21 cellular contexts compared by ENCODE assay signal in the genomic region with DNA sequence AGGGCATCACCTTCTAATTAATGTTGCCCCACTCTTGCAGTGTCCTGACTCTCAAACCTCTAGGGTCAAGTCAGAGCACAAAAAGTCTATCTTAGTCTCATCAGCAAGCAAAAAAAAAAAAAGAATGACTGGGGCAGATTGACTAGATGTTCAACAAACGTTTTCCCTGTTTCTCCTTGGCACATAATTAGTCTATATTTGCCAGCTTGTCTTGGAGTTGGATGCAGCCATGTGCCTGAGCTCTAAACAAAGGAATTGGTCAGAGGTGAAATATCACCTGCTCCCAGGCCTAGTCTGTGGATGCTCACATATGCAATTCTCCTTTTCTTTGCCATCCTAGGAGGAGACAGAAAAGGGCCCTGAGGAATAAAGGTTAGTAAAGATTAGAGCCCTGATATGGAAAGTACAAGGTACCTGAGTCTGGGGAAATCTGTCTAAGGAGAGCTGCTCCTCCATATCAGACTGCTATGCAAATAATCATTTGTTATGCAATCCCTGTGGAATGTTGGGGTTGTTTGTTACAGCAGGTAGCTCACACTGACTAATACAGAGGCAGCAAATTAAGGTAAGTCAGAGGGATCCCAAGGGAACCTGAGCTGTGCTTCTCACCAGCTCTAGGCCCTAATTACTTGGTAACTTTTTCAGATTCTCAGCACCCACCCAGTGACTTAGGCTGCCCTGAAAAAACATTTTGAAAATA.
DNase-seq lines count a peak whose midpoint lies in the region; ATAC-seq, FAIRE-seq and TF ChIP-seq lines count a peak whose summit lies in the region.
"Had no signal": no experiment of that assay in that cellular context is flagged by ENCODE, and none has a peak within 500 bp of the region (broad histone marks: within the 10 kb centered on the region; RNA-seq: fewer than 3 reads in every experiment).

No MANE protein-coding gene starts in this region.

- POLR2A ChIA-PET in HepG2 (lab: Yijun Ruan, JAX) (no interaction called here), H1 (lab: Charles Lee; ENCODE audit: partially characterized antibody) (no interaction called here)

- no peak for TF ChIP-seq POLR2A in HepG2 (IDR thresholded peaks at IDR 0.05; ENCODE audit: insufficient read depth in 1 of 2, low read depth in 2 of 2, low read length in 2 of 2)
- TF ChIP-seq POLR2A in right lobe of liver (IDR thresholded peaks at IDR 0.05): no peak
- TF ChIP-seq POLR2A in H1 (IDR thresholded peaks at IDR 0.05; ENCODE audit: control extremely low read depth in 1 of 2, low read depth in 2 of 2, low read length in 2 of 2): no peak

- no peaks in the 10 kb centered on the region for H3K79me1 ChIP-seq in H1 (ENCODE audit: low read depth, low read length)

- WGBS in HepG2 (ENCODE audit: low lambda C conversion rate): 0% methylated on average over 1 of the region's 1 CpG
- 24% methylated on average over 1 of the region's 1 CpG for WGBS in right lobe of liver (ENCODE audit: insufficient coverage, low coverage, low lambda C conversion rate, missing lambda C conversion rate)
- WGBS in H1 (ENCODE audit: extremely low coverage in 1 of 2, insufficient coverage in 1 of 2, insufficient read length in 1 of 2, insufficient replicate concordance in 2 of 2, low coverage in 1 of 2, low lambda C conversion rate in 2 of 2, missing lambda C conversion rate in 1 of 2), 2 experiments: 89% methylated on average over 1 of the region's 1 CpG; no CpG with 5 or more reads in 1 of the 2 experiments

- H3K4me1 ChIP-seq in HepG2 (ENCODE audit: insufficient read depth, low read length) (no peaks in the 10 kb centered on the region), right lobe of liver (no peaks in the 10 kb centered on the region), H1 (replicated peaks in 1 of 4; ENCODE audit: control insufficient read depth in 3 of 4, insufficient read depth in 4 of 4, low read length in 3 of 4) (no peaks in the 10 kb centered on the region; a peak in 3 of 7 replicates)
- H3K4me1 ChIP-seq: BLaER1 treated with 17β-estradiol and CSF1 and Interleukin-3, amounts not matched to agents 10 nM and 100 nM had no signal

- no peak overlapping the region for H3K18ac ChIP-seq in H1 (ENCODE audit: extremely low read depth, low read length)

- H4K5ac ChIP-seq in H1 (ENCODE audit: insufficient read length, low read depth, low read length): no peak overlapping the region

- in situ Hi-C loops in HepG2 (cut with HindIII; ENCODE audit: extremely low pct_ligation_motif_present, low pct_unique_long_range_greater_than_20kb): no loop called here

- H2AFZ ChIP-seq in HepG2 (ENCODE audit: low read length) (no peak overlapping the region), H1 (ENCODE audit: low read length) (no peak overlapping the region)

- FAIRE-seq in HepG2 (lab: Jason Lieb, UNC) (no peak), H1 (lab: Jason Lieb, UNC) (no peak)
- FAIRE-seq: D721Med, K562 had no signal

- no peak overlapping the region for H3K23ac ChIP-seq in H1 (ENCODE audit: insufficient read length)

- ATAC-seq in HepG2 (no peak), right lobe of liver (no peak)
- ATAC-seq: K562 had no signal

- H2BK5ac ChIP-seq in H1 (ENCODE audit: low read depth, low read length): no peak overlapping the region

- no peak overlapping the region for H4K91ac ChIP-seq in H1 (replicated peaks; ENCODE audit: insufficient read length, low read length)

- no peaks in the 10 kb centered on the region for H3K27me3 ChIP-seq in HepG2 (ENCODE audit: control insufficient read depth in 1 of 2, insufficient read depth in 2 of 2, low read length in 2 of 2)
- H3K27me3 ChIP-seq in right lobe of liver: no peaks in the 10 kb centered on the region
- H3K27me3 ChIP-seq in H1 (replicated peaks in 1 of 4; ENCODE audit: control insufficient read depth in 3 of 4, extremely low read depth in 1 of 4, insufficient read depth in 3 of 4, low read length in 3 of 4): no peaks in the 10 kb centered on the region
- H3K27me3 ChIP-seq: BLaER1 treated with 17β-estradiol and CSF1 and Interleukin-3, amounts not matched to agents 10 nM and 100 nM had no signal

- H4K20me1 ChIP-seq in HepG2 (ENCODE audit: insufficient read depth, low read length): no peaks in the 10 kb centered on the region
- H4K20me1 ChIP-seq in H1 (replicated peaks in 1 of 2; ENCODE audit: control insufficient read depth in 1 of 2, insufficient read depth in 2 of 2, low read length in 2 of 2): no peaks in the 10 kb centered on the region
- H4K20me1 ChIP-seq: BLaER1 treated with 17β-estradiol and CSF1 and Interleukin-3, amounts not matched to agents 10 nM and 100 nM had no signal

- H2BK15ac ChIP-seq in H1 (ENCODE audit: low read length): no peak overlapping the region

- BruUV-seq in HepG2 (replicated peaks; lab: Mats Ljungman, UMichigan): no TSS peak

- H2BK20ac ChIP-seq in H1 (ENCODE audit: low read length): no peak overlapping the region

- no peak overlapping the region for H4K8ac ChIP-seq in H1 (ENCODE audit: extremely low read depth, insufficient read depth, low read length)

- H3K36me3 ChIP-seq in HepG2 (replicated peaks in 1 of 2; ENCODE audit: control insufficient read depth in 1 of 2, insufficient read depth in 2 of 2, low read length in 2 of 2) (no peaks in the 10 kb centered on the region), right lobe of liver (no peaks in the 10 kb centered on the region), H1 (ENCODE audit: control insufficient read depth in 2 of 4, insufficient read depth in 4 of 4, low read length in 3 of 4) (no peaks in the 10 kb centered on the region)
- H3K36me3 ChIP-seq: BLaER1 treated with 17β-estradiol and CSF1 and Interleukin-3, amounts not matched to agents 10 nM and 100 nM had no signal

- H2BK120ac ChIP-seq in H1 (replicated peaks; ENCODE audit: low read depth, low read length): no peak overlapping the region

- TF ChIP-seq CTCF in HepG2 (CRISPR knock-in tag; IDR thresholded peaks at IDR 0.05) (no peak), right lobe of liver (IDR thresholded peaks at IDR 0.05) (no peak), H1 (IDR thresholded peaks at IDR 0.05; ENCODE audit: control extremely low read depth in 1 of 3, insufficient read depth in 1 of 3, low read depth in 1 of 3, low read length in 3 of 3) (no peak)

- no peak overlapping the region for H3K27ac ChIP-seq in HepG2 (ENCODE audit: extremely low read length, insufficient read depth, low read length)
- H3K27ac ChIP-seq in right lobe of liver: no peak overlapping the region
- H3K27ac ChIP-seq in H1 (ENCODE audit: low read depth, low read length): no peak overlapping the region
- H3K27ac ChIP-seq in temporal lobe (ENCODE audit: low read depth, low read length): peak overlapping the region; percentile 62
- H3K27ac ChIP-seq: BLaER1 treated with 17β-estradiol and CSF1 and Interleukin-3, amounts not matched to agents 10 nM and 100 nM; SK-N-MC had no signal

- no peak for TF ChIP-seq EP300 in HepG2 (IDR thresholded peaks at IDR 0.05; ENCODE audit: low read depth in 2 of 2, low read length in 2 of 2)
- TF ChIP-seq EP300 in HepG2 (CRISPR knock-in tag; IDR thresholded peaks at IDR 0.05; ENCODE audit: borderline replicate concordance): no peak
- TF ChIP-seq EP300 in H1 (IDR thresholded peaks at IDR 0.05; ENCODE audit: borderline replicate concordance in 1 of 2, low read depth in 2 of 2, low read length in 2 of 2): no peak

- no peaks in the 10 kb centered on the region for H3K9me3 ChIP-seq in HepG2 (ENCODE audit: low read length)
- no peaks in the 10 kb centered on the region for H3K9me3 ChIP-seq in right lobe of liver
- no peaks in the 10 kb centered on the region for H3K9me3 ChIP-seq in H1 (ENCODE audit: insufficient read depth in 2 of 2, low read depth in 1 of 2, low read length in 1 of 2)
- H3K9me3 ChIP-seq: BLaER1 treated with 17β-estradiol and CSF1 and Interleukin-3, amounts not matched to agents 10 nM and 100 nM had no signal

- CTCF ChIA-PET in HepG2 (lab: Yijun Ruan, JAX; ENCODE audit: low intra/inter-chr PET ratio, low total read pairs) (no interaction called here), H1 (lab: Charles Lee; ENCODE audit: partially characterized antibody) (interaction anchor here (0.6 to 2.9 kb wide), 10 partner anchors 10 to 404 kb away, joined by 3 to 24 read pairs (median 4); no protein-coding TSS in a partner anchor)

- no peaks in the 10 kb centered on the region for H3K79me2 ChIP-seq in HepG2 (ENCODE audit: insufficient read depth, low read length)
- H3K79me2 ChIP-seq in H1 (ENCODE audit: control insufficient read depth in 1 of 2, insufficient read depth in 2 of 2, low read length in 2 of 2): no peaks in the 10 kb centered on the region

- H3K4ac ChIP-seq in H1 (replicated peaks; ENCODE audit: insufficient read length, low read depth, low read length): no peak overlapping the region

- H2BK12ac ChIP-seq in H1 (ENCODE audit: low read depth, low read length): no peak overlapping the region

- H3K4me3 ChIP-seq in HepG2 (replicated peaks in 1 of 3; ENCODE audit: insufficient read depth in 1 of 3, low read depth in 2 of 3, low read length in 3 of 3) (no peak overlapping the region), right lobe of liver (no peak overlapping the region), H1 (ENCODE audit: extremely low read depth in 1 of 4, insufficient read depth in 2 of 4, low read depth in 3 of 4, low read length in 4 of 4) (no peak overlapping the region)
- H3K4me3 ChIP-seq: BLaER1 treated with 17β-estradiol and CSF1 and Interleukin-3, amounts not matched to agents 10 nM and 100 nM; K562; SK-N-MC had no signal

- H3K9ac ChIP-seq in HepG2 (ENCODE audit: insufficient read depth, low read depth, low read length) (no peak overlapping the region), H1 (replicated peaks in 1 of 4; ENCODE audit: extremely low read depth in 1 of 4, low read depth in 3 of 4, low read length in 3 of 4) (no peak overlapping the region)
- H3K9ac ChIP-seq: BLaER1 treated with 17β-estradiol and CSF1 and Interleukin-3, amounts not matched to agents 10 nM and 100 nM had no signal

- intact Hi-C loops in HepG2 (cut with micrococcal nuclease; ENCODE audit: unreplicated experiment) (no loop called here), right lobe of liver (cut with DNase I) (no loop called here)

- no peak overlapping the region for H2AK5ac ChIP-seq in H1 (ENCODE audit: low read depth, low read length)

- H3K23me2 ChIP-seq in H1 (ENCODE audit: low read depth, low read length): no peaks in the 10 kb centered on the region

- no peak for TF ChIP-seq RAD21 in HepG2 (CRISPR knock-in tag; IDR thresholded peaks at IDR 0.05)
- no peak for TF ChIP-seq RAD21 in H1 (IDR thresholded peaks at IDR 0.05 in 1 of 2, conservative IDR thresholded peaks at IDR 0.05 in 1 of 2; ENCODE audit: low read depth in 2 of 2, low read length in 2 of 2)

- no peak overlapping the region for H3K14ac ChIP-seq in H1 (ENCODE audit: insufficient read length)

- no peak overlapping the region for H3K4me2 ChIP-seq in HepG2 (ENCODE audit: low read depth, low read length)
- H3K4me2 ChIP-seq in H1 (ENCODE audit: insufficient read depth in 1 of 2, low read depth in 2 of 2, low read length in 2 of 2): no peak overlapping the region
- H3K4me2 ChIP-seq: BLaER1 treated with 17β-estradiol and CSF1 and Interleukin-3, amounts not matched to agents 10 nM and 100 nM had no signal

- no peak overlapping the region for H3K56ac ChIP-seq in H1 (replicated peaks; ENCODE audit: insufficient read length, low read depth, low read length)

- DNase-seq in HepG2 (ENCODE audit: low spot score): no peak
- no peak for DNase-seq in right lobe of liver
- DNase-seq in H1 (ENCODE audit: low read depth in 1 of 2, low spot score in 2 of 2): no peak
- peak; percentile 69 for DNase-seq in medulla oblongata (ENCODE audit: extremely low spot score)
- DNase-seq in KG1 (lab: John Stamatoyannopoulos, UW): no peak
- no peak for DNase-seq in activated CD8-positive, alpha-beta memory T cell treated with anti-CD3 and anti-CD28 coated beads for 24 hours
- DNase-seq in NCI-H2196 treated with DMSO at 0.1 percent for 48 hours (lab: John Stamatoyannopoulos, UW; ENCODE audit: unreplicated experiment): no peak
- DNase-seq: CD4-positive, alpha-beta T cell; H7; MV-4-11; NCI-H1105; NCI-H2029; NCI-H446 treated with DMSO at 0.1 percent for 48 hours; NCI-H526; RPMI8226; SHP77 treated with DMSO at 0.1 percent for 48 hours had no signal
